In the genomic region with DNA sequence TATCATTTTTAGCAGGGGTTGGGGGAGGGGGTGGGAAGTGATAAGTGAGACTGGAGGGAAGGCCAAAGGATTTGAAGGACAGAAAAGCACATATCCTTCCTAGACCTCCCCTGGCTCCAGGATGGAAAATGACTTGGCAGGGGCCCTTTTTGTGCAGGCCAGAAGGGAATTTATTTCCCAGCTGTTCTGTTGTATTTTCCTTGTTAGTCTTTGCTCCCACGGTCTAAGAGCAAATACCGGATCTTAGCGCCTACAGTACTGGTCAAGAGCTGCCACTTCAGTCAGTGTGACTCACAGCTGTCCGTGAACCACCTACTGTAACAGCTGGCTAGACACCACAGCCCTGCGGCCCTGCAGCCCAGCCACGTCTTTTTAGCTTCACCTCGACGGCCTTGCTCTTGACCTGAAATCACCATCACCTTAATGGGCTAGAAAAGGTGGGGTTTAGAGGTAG, we compare ENCODE assay signal across 1 cellular context.
TF ChIP-seq lines count a peak whose summit lies in the region.

No MANE protein-coding gene starts in this region.

TF ChIP-seq in HepG2, 621 proteins besides CTCF, POLR2A, EP300 and RAD21 (continued from another document and continues in another):
- TF ChIP-seq, protein P1, sequence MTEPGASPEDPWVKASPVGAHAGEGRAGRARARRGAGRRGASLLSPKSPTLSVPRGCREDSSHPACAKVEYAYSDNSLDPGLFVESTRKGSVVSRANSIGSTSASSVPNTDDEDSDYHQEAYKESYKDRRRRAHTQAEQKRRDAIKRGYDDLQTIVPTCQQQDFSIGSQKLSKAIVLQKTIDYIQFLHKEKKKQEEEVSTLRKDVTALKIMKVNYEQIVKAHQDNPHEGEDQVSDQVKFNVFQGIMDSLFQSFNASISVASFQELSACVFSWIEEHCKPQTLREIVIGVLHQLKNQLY (CRISPR knock-in tag; IDR thresholded peaks at IDR 0.05) = 0 out of 2 replicates have a peak, but pooled peaks have one; percentile 42
- TF ChIP-seq SALL1 (CRISPR knock-in tag; IDR thresholded peaks at IDR 0.05) (peak; percentile 85), NR2F6 (IDR thresholded peaks at IDR 0.05) (peak; percentile 56; the same call in 1 of the 2 replicates), NR2F6 (CRISPR knock-in tag; IDR thresholded peaks at IDR 0.05) (peak; percentile 67; the same call in 1 of the 2 replicates), REL (CRISPR knock-in tag; conservative IDR thresholded peaks at IDR 0.05) (no peak), ELF3 (CRISPR knock-in tag; IDR thresholded peaks at IDR 0.05) (peak; percentile 71), ZNF772 (CRISPR knock-in tag; IDR thresholded peaks at IDR 0.05) (peak; percentile 75), STAG1 (CRISPR knock-in tag; IDR thresholded peaks at IDR 0.05) (peak; percentile 36; the same call in 1 of the 2 replicates), PPARG (CRISPR knock-in tag; conservative IDR thresholded peaks at IDR 0.05) (peak; percentile 60; the same call in 1 of the 2 replicates), NCOR1 (IDR thresholded peaks at IDR 0.05; ENCODE audit: borderline replicate concordance, low read length) (peak; percentile 61), ZNF652 (CRISPR knock-in tag; IDR thresholded peaks at IDR 0.05; ENCODE audit: borderline replicate concordance, low read depth) (peak; percentile 17; the same call in 1 of the 2 replicates), FOXO1 (CRISPR knock-in tag; IDR thresholded peaks at IDR 0.05) (peak; percentile 69; the same call in 1 of the 2 replicates), MYNN (CRISPR knock-in tag; IDR thresholded peaks at IDR 0.05; ENCODE audit: low read depth) (0 out of 2 replicates have a peak, but pooled peaks have one; percentile 39), MEIS2 (CRISPR knock-in tag; IDR thresholded peaks at IDR 0.05) (peak; percentile 78; the same call in 1 of the 2 replicates), ZNF441 (CRISPR knock-in tag; IDR thresholded peaks at IDR 0.05; ENCODE audit: borderline replicate concordance) (no peak), ZNF780A (CRISPR knock-in tag; IDR thresholded peaks at IDR 0.05) (no peak), HHEX (CRISPR knock-in tag; IDR thresholded peaks at IDR 0.05) (no peak), ZNF792 (CRISPR knock-in tag; IDR thresholded peaks at IDR 0.05) (0 out of 2 replicates have a peak, but pooled peaks have one; percentile 41), ZNF235 (CRISPR knock-in tag; IDR thresholded peaks at IDR 0.05; ENCODE audit: borderline replicate concordance) (no peak), ARNT2 (CRISPR knock-in tag; IDR thresholded peaks at IDR 0.05; ENCODE audit: low read depth) (0 out of 2 replicates have a peak, but pooled peaks have one; percentile 25), TRIM24 (CRISPR knock-in tag; IDR thresholded peaks at IDR 0.05) (no peak), ERF (CRISPR knock-in tag; IDR thresholded peaks at IDR 0.05) (peak; percentile 76), HNF4A (CRISPR knock-in tag; IDR thresholded peaks at IDR 0.05) (peak; percentile 79), RFXANK (CRISPR knock-in tag; IDR thresholded peaks at IDR 0.05) (no peak), ZNF768 (CRISPR knock-in tag; IDR thresholded peaks at IDR 0.05) (no peak), ZNF256 (CRISPR knock-in tag; conservative IDR thresholded peaks at IDR 0.05) (no peak), ARNT (IDR thresholded peaks at IDR 0.05) (no peak), RFXAP (CRISPR knock-in tag; IDR thresholded peaks at IDR 0.05; ENCODE audit: borderline replicate concordance) (no peak), ARID2 (CRISPR knock-in tag; IDR thresholded peaks at IDR 0.05; ENCODE audit: borderline replicate concordance) (0 out of 2 replicates have a peak, but pooled peaks have one; percentile 14), HDAC2 (CRISPR knock-in tag; IDR thresholded peaks at IDR 0.05) (peak; percentile 83), TBX2 (CRISPR knock-in tag; IDR thresholded peaks at IDR 0.05; ENCODE audit: borderline replicate concordance) (peak; percentile 95), KLF6 (CRISPR knock-in tag; IDR thresholded peaks at IDR 0.05) (peak; percentile 58; the same call in 1 of the 2 replicates), ZNF75D (CRISPR knock-in tag; IDR thresholded peaks at IDR 0.05; ENCODE audit: borderline replicate concordance) (no peak), EED (CRISPR knock-in tag; IDR thresholded peaks at IDR 0.05) (no peak)
- TF ChIP-seq, protein P2, sequence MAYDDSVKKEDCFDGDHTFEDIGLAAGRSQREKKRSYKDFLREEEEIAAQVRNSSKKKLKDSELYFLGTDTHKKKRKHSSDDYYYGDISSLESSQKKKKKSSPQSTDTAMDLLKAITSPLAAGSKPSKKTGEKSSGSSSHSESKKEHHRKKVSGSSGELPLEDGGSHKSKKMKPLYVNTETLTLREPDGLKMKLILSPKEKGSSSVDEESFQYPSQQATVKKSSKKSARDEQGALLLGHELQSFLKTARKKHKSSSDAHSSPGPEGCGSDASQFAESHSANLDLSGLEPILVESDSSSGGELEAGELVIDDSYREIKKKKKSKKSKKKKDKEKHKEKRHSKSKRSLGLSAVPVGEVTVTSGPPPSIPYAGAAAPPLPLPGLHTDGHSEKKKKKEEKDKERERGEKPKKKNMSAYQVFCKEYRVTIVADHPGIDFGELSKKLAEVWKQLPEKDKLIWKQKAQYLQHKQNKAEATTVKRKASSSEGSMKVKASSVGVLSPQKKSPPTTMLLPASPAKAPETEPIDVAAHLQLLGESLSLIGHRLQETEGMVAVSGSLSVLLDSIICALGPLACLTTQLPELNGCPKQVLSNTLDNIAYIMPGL (CRISPR knock-in tag; IDR thresholded peaks at IDR 0.05; ENCODE audit: borderline replicate concordance in 1 of 2, low read depth in 1 of 2) = 0 out of 4 replicates have a peak, but pooled peaks of 1 of the 2 experiments have one; percentile 50
- TF ChIP-seq, protein P3, sequence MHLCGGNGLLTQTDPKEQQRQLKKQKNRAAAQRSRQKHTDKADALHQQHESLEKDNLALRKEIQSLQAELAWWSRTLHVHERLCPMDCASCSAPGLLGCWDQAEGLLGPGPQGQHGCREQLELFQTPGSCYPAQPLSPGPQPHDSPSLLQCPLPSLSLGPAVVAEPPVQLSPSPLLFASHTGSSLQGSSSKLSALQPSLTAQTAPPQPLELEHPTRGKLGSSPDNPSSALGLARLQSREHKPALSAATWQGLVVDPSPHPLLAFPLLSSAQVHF (CRISPR knock-in tag; IDR thresholded peaks at IDR 0.05) = no peak
- TF ChIP-seq, protein P4, sequence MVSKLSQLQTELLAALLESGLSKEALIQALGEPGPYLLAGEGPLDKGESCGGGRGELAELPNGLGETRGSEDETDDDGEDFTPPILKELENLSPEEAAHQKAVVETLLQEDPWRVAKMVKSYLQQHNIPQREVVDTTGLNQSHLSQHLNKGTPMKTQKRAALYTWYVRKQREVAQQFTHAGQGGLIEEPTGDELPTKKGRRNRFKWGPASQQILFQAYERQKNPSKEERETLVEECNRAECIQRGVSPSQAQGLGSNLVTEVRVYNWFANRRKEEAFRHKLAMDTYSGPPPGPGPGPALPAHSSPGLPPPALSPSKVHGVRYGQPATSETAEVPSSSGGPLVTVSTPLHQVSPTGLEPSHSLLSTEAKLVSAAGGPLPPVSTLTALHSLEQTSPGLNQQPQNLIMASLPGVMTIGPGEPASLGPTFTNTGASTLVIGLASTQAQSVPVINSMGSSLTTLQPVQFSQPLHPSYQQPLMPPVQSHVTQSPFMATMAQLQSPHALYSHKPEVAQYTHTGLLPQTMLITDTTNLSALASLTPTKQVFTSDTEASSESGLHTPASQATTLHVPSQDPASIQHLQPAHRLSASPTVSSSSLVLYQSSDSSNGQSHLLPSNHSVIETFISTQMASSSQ (IDR thresholded peaks at IDR 0.05; ENCODE audit: low read depth) = 0 out of 2 replicates have a peak, but pooled peaks have one; percentile 22
- TF ChIP-seq, protein P4 (CRISPR knock-in tag; IDR thresholded peaks at IDR 0.05; ENCODE audit: borderline replicate concordance) = no peak
- TF ChIP-seq, protein P5, sequence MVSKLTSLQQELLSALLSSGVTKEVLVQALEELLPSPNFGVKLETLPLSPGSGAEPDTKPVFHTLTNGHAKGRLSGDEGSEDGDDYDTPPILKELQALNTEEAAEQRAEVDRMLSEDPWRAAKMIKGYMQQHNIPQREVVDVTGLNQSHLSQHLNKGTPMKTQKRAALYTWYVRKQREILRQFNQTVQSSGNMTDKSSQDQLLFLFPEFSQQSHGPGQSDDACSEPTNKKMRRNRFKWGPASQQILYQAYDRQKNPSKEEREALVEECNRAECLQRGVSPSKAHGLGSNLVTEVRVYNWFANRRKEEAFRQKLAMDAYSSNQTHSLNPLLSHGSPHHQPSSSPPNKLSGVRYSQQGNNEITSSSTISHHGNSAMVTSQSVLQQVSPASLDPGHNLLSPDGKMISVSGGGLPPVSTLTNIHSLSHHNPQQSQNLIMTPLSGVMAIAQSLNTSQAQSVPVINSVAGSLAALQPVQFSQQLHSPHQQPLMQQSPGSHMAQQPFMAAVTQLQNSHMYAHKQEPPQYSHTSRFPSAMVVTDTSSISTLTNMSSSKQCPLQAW (CRISPR knock-in tag; IDR thresholded peaks at IDR 0.05) = peak; percentile 67; the same call in 1 of the 2 replicates
- TF ChIP-seq, protein P6, sequence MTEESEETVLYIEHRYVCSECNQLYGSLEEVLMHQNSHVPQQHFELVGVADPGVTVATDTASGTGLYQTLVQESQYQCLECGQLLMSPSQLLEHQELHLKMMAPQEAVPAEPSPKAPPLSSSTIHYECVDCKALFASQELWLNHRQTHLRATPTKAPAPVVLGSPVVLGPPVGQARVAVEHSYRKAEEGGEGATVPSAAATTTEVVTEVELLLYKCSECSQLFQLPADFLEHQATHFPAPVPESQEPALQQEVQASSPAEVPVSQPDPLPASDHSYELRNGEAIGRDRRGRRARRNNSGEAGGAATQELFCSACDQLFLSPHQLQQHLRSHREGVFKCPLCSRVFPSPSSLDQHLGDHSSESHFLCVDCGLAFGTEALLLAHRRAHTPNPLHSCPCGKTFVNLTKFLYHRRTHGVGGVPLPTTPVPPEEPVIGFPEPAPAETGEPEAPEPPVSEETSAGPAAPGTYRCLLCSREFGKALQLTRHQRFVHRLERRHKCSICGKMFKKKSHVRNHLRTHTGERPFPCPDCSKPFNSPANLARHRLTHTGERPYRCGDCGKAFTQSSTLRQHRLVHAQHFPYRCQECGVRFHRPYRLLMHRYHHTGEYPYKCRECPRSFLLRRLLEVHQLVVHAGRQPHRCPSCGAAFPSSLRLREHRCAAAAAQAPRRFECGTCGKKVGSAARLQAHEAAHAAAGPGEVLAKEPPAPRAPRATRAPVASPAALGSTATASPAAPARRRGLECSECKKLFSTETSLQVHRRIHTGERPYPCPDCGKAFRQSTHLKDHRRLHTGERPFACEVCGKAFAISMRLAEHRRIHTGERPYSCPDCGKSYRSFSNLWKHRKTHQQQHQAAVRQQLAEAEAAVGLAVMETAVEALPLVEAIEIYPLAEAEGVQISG (CRISPR knock-in tag; IDR thresholded peaks at IDR 0.05) = peak; percentile 54; the same call in 1 of the 2 replicates
- TF ChIP-seq, protein P7, sequence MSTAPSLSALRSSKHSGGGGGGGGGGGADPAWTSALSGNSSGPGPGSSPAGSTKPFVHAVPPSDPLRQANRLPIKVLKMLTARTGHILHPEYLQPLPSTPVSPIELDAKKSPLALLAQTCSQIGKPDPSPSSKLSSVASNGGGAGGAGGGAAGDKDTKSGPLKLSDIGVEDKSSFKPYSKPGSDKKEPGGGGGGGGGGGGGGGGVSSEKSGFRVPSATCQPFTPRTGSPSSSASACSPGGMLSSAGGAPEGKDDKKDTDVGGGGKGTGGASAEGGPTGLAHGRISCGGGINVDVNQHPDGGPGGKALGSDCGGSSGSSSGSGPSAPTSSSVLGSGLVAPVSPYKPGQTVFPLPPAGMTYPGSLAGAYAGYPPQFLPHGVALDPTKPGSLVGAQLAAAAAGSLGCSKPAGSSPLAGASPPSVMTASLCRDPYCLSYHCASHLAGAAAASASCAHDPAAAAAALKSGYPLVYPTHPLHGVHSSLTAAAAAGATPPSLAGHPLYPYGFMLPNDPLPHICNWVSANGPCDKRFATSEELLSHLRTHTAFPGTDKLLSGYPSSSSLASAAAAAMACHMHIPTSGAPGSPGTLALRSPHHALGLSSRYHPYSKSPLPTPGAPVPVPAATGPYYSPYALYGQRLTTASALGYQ (CRISPR knock-in tag; IDR thresholded peaks at IDR 0.05) = peak; percentile 48; the same call in 1 of the 2 replicates
- TF ChIP-seq, protein P8, sequence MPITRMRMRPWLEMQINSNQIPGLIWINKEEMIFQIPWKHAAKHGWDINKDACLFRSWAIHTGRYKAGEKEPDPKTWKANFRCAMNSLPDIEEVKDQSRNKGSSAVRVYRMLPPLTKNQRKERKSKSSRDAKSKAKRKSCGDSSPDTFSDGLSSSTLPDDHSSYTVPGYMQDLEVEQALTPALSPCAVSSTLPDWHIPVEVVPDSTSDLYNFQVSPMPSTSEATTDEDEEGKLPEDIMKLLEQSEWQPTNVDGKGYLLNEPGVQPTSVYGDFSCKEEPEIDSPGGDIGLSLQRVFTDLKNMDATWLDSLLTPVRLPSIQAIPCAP (CRISPR knock-in tag; IDR thresholded peaks at IDR 0.05; ENCODE audit: low read depth) = no peak
- TF ChIP-seq, protein P9, sequence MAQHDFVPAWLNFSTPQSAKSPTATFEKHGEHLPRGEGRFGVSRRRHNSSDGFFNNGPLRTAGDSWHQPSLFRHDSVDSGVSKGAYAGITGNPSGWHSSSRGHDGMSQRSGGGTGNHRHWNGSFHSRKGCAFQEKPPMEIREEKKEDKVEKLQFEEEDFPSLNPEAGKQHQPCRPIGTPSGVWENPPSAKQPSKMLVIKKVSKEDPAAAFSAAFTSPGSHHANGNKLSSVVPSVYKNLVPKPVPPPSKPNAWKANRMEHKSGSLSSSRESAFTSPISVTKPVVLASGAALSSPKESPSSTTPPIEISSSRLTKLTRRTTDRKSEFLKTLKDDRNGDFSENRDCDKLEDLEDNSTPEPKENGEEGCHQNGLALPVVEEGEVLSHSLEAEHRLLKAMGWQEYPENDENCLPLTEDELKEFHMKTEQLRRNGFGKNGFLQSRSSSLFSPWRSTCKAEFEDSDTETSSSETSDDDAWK (CRISPR knock-in tag; IDR thresholded peaks at IDR 0.05) = no peak
